28 cellular contexts compared by ENCODE assay signal in the genomic region with DNA sequence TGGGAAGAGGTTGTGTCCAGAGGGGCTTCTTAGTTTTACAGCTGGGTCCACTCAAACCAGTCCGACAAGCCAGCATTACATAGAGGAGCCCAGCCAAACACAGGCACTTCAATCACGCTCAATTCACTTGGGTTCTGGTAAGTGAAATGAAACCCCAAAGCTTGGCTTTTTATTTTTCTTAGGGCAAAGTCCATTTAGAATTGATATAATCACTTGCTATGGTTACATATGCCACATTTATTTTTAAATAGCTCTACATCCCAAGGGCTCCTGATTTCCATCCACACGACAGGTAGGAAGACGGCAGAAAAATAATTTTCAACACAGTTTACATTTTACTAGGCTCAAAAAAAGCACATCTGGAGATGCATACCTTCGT.
"Had no signal": no experiment of that assay in that cellular context is flagged by ENCODE, and none has a peak within 500 bp of the region (broad histone marks: within the 10 kb centered on the region; RNA-seq: fewer than 3 reads in every experiment).

No MANE protein-coding gene starts in this region.

- DNase-seq: central memory CD4-positive, alpha-beta T cell; dermis blood vessel endothelial cell; effector memory CD4-positive, alpha-beta T cell; esophagus squamous epithelium; foreskin melanocyte; glutamatergic neuron; heart right ventricle; hypothalamus; immature natural killer cell; islet precursor cell; left lung; mesenchymal stem cell; midbrain; naive thymus-derived CD8-positive, alpha-beta T cell; nephron progenitor cell; occipital lobe; ovary; posterior cingulate gyrus; psoas muscle; stimulated activated CD4-positive, alpha-beta T cell treated with anti-CD3 and anti-CD28 coated beads, Interleukin-15, amount 100 ng/mL, for 24 hours; stimulated activated CD4-positive, alpha-beta T cell treated with anti-CD3 and anti-CD28 coated beads, Interleukin-2, amount 100 ng/mL, for 48 hours; stimulated activated CD8-positive, alpha-beta memory T cell treated with anti-CD3 and anti-CD28 coated beads, Interleukin-4, amount 100 ng/mL, for 48 hours; stimulated activated naive CD4-positive, alpha-beta T cell; stimulated activated naive CD8-positive, alpha-beta T cell treated with anti-CD3 and anti-CD28 coated beads, Interleukin-15, amount 100 ng/mL, for 72 hours had no signal

- ATAC-seq: heart right ventricle; left lung; naive thymus-derived CD8-positive, alpha-beta T cell; psoas muscle; right cardiac atrium; stimulated activated naive CD8-positive, alpha-beta T cell treated with anti-CD3 and anti-CD28 coated beads, Interleukin-15, amount 100 ng/mL, for 72 hours had no signal

- H3K27ac ChIP-seq: esophagus squamous epithelium, heart right ventricle, left lung, ovary, psoas muscle, skin epidermis, suprapubic skin, thyroid gland had no signal

- H3K4me1 ChIP-seq: esophagus squamous epithelium, heart right ventricle, left lung, psoas muscle, suprapubic skin had no signal

- H3K4me3 ChIP-seq: esophagus squamous epithelium, heart right ventricle, left lung, ovary, psoas muscle, skin epidermis, suprapubic skin, thyroid gland had no signal

- H3K36me3 ChIP-seq: esophagus squamous epithelium, heart right ventricle, left lung, ovary, suprapubic skin, thyroid gland had no signal

- H3K9me3 ChIP-seq: esophagus squamous epithelium, heart right ventricle, left lung, ovary, psoas muscle, suprapubic skin, thyroid gland had no signal

- H3K27me3 ChIP-seq: heart right ventricle, left lung, ovary, suprapubic skin, thyroid gland had no signal
